In genomic region chr12:89450922-89451321, GRCh38 we compare ENCODE assay signal across 1 cellular context.
TF ChIP-seq lines count a peak whose summit lies in the region.

No MANE protein-coding gene starts in this region.

TF ChIP-seq in GM23338, 12 proteins besides CTCF, POLR2A, EP300 and RAD21 (continued from another document):
- no peak for TF ChIP-seq ETS1 (IDR thresholded peaks at IDR 0.05)
- no peak for TF ChIP-seq ZNF462 (CRISPR knock-in tag; IDR thresholded peaks at IDR 0.05)
